35 cellular contexts compared by ENCODE assay signal in the genomic region with DNA sequence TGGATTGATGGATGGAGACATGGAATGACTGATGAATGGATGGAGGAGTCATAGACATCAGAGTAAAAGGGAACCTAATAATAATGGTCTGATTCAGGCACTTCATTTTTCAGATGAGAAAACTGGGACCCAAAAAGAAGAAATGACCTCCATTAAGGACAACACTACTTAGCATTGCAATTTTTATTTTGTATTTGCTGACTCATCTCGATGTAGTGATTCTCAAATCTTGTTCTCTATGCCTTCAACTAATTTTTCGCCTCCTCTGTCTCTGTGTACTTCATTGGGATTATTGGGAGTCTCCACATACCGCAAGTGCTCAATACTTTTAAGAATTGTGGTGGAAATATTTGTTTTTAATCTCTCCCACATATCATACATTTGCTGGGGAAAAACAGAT.
"Had no signal": no experiment of that assay in that cellular context is flagged by ENCODE, and none has a peak within 500 bp of the region (broad histone marks: within the 10 kb centered on the region; RNA-seq: fewer than 3 reads in every experiment).

No MANE protein-coding gene starts in this region.

- H3K27me3 Mint-ChIP-seq: activated B cell treated with CpG ODN at 0.5 μM for 24 hours; activated CD4-positive, alpha-beta memory T cell treated with anti-CD3 and anti-CD28 coated beads for 36 hours; activated CD4-positive, alpha-beta T cell treated with anti-CD3 and anti-CD28 coated beads, Interleukin-2, amount 10 ng/mL, durations not matched to agents 7 days and 5 days; activated CD8-positive, alpha-beta T cell treated with anti-CD3 and anti-CD28 coated beads for 36 hours; activated naive CD8-positive, alpha-beta T cell treated with anti-CD3 and anti-CD28 coated beads for 36 hours; activated T-helper 17 cell treated with anti-CD3 and anti-CD28 coated beads, Interleukin-2, amount 50 U/mL, for 72 hours had no signal

- H3K9me3 ChIP-seq: adrenal gland, body of pancreas, breast epithelium had no signal

- DNase-seq: activated B cell treated with CpG ODN at 0.5 μM for 24 hours; activated CD4-positive, alpha-beta memory T cell treated with anti-CD3 and anti-CD28 coated beads for 36 hours; activated CD4-positive, alpha-beta T cell treated with anti-CD3 and anti-CD28 coated beads for 4 hours; activated CD4-positive, alpha-beta T cell treated with anti-CD3 and anti-CD28 coated beads, Interleukin-2, amount 10 ng/mL, durations not matched to agents 7 days and 5 days; activated CD4-positive, CD25-positive, alpha-beta regulatory T cell treated with anti-CD3 and anti-CD28 coated beads, Interleukin-2, amount 50 U/mL, for 72 hours; activated CD8-positive, alpha-beta memory T cell treated with anti-CD3 and anti-CD28 coated beads, Interleukin-2, amount 50 U/mL, for 4 hours; activated CD8-positive, alpha-beta T cell treated with anti-CD3 and anti-CD28 coated beads for 36 hours; activated effector memory CD4-positive, alpha-beta T cell treated with anti-CD3 and anti-CD28 coated beads, Interleukin-2, amount 50 U/mL, for 16 hours; activated gamma-delta T cell treated with Interleukin-2 at 50 U/mL for 16 hours; activated naive CD4-positive, alpha-beta T cell; activated naive CD4-positive, alpha-beta T cell treated with anti-CD3 and anti-CD28 coated beads for 36 hours; activated naive CD4-positive, alpha-beta T cell treated with anti-CD3 and anti-CD28 coated beads, Interleukin-2, amount 50 U/mL, for 16 hours; activated naive CD8-positive, alpha-beta T cell treated with anti-CD3 and anti-CD28 coated beads for 36 hours; activated T-cell treated with anti-CD3 and anti-CD28 coated beads for 4 hours; activated T-cell treated with anti-CD3 and anti-CD28 coated beads, Interleukin-2, amount 50 U/mL, for 1 hour; activated T-cell treated with anti-CD3 and anti-CD28 coated beads, Interleukin-2, amount 50 U/mL, for 4 hours; activated T-cell treated with anti-CD3 and anti-CD28 coated beads, Interleukin-2, amount 50 U/mL, for 72 hours; adrenal gland; amniotic stem cell; aorta; body of pancreas; brain microvascular endothelial cell; central memory CD4-positive, alpha-beta T cell; T-helper 2 cell; T-helper 9 cell had no signal

- H3K27ac Mint-ChIP-seq: activated B cell treated with CpG ODN at 0.5 μM for 24 hours; activated CD4-positive, alpha-beta memory T cell treated with anti-CD3 and anti-CD28 coated beads for 36 hours; activated CD4-positive, alpha-beta T cell treated with anti-CD3 and anti-CD28 coated beads, Interleukin-2, amount 10 ng/mL, durations not matched to agents 7 days and 5 days; activated CD8-positive, alpha-beta T cell treated with anti-CD3 and anti-CD28 coated beads for 36 hours; activated naive CD4-positive, alpha-beta T cell treated with anti-CD3 and anti-CD28 coated beads for 36 hours; activated naive CD4-positive, alpha-beta T cell treated with anti-CD3 and anti-CD28 coated beads, Interleukin-2, amount 50 U/mL, for 72 hours; activated naive CD8-positive, alpha-beta T cell treated with anti-CD3 and anti-CD28 coated beads for 36 hours; activated T-cell treated with anti-CD3 and anti-CD28 coated beads, Interleukin-2, amount 50 U/mL, for 72 hours; activated T-helper 1 cell treated with anti-CD3 and anti-CD28 coated beads, Interleukin-12 subunit alpha, Interleukin-12 subunit beta, Interleukin-2, Interleukin-4 antibody, amounts not matched to agents 30 ng/mL and 10 ng/mL and 1 ng/mL, durations not matched to agents 14 hours and 24 hours and 36 hours; activated T-helper 17 cell treated with anti-CD3 and anti-CD28 coated beads, Interleukin-2, amount 50 U/mL, for 72 hours; T-helper 1 cell treated with Interleukin-12 subunit alpha and Interleukin-12 subunit beta and Interleukin-4 antibody, amounts not matched to agents 30 μg/mL and 1 μg/mL, for 36 hours; T-helper 2 cell treated with Interferon-gamma antibody and Interleukin-4, amounts not matched to agents 5 μg/mL and 100 μg/mL, for 36 hours had no signal

- H3K4me1 ChIP-seq: adrenal gland, body of pancreas, breast epithelium had no signal

- H3K4me3 Mint-ChIP-seq: activated B cell treated with CpG ODN at 0.5 μM for 24 hours; activated CD4-positive, alpha-beta memory T cell treated with anti-CD3 and anti-CD28 coated beads for 36 hours; activated CD4-positive, alpha-beta T cell treated with anti-CD3 and anti-CD28 coated beads, Interleukin-2, amount 10 ng/mL, durations not matched to agents 7 days and 5 days; activated CD8-positive, alpha-beta T cell treated with anti-CD3 and anti-CD28 coated beads for 36 hours; activated naive CD4-positive, alpha-beta T cell treated with anti-CD3 and anti-CD28 coated beads for 36 hours; activated naive CD8-positive, alpha-beta T cell treated with anti-CD3 and anti-CD28 coated beads for 36 hours; activated T-cell treated with anti-CD3 and anti-CD28 coated beads, Interleukin-2, amount 50 U/mL, for 4 hours; activated T-cell treated with anti-CD3 and anti-CD28 coated beads, Interleukin-2, amount 50 U/mL, for 72 hours; activated T-helper 1 cell treated with anti-CD3 and anti-CD28 coated beads, Interleukin-12 subunit alpha, Interleukin-12 subunit beta, Interleukin-2, Interleukin-4 antibody, amounts not matched to agents 30 ng/mL and 10 ng/mL and 1 ng/mL, durations not matched to agents 14 hours and 24 hours and 36 hours; activated T-helper 17 cell treated with anti-CD3 and anti-CD28 coated beads, Interleukin-2, amount 50 U/mL, for 72 hours; T-helper 1 cell treated with Interleukin-12 subunit alpha and Interleukin-12 subunit beta and Interleukin-4 antibody, amounts not matched to agents 30 μg/mL and 1 μg/mL, for 36 hours; T-helper 2 cell treated with Interferon-gamma antibody and Interleukin-4, amounts not matched to agents 5 μg/mL and 100 μg/mL, for 36 hours had no signal

- H3K4me3 ChIP-seq: adrenal gland, body of pancreas, breast epithelium had no signal

- H3K27ac ChIP-seq: adrenal gland, body of pancreas, brain microvascular endothelial cell, breast epithelium, VCaP had no signal

- H3K36me3 ChIP-seq: adrenal gland, brain microvascular endothelial cell, breast epithelium had no signal

- ATAC-seq: activated CD8-positive, alpha-beta T cell treated with anti-CD3 and anti-CD28 coated beads for 36 hours; activated naive CD4-positive, alpha-beta T cell treated with anti-CD3 and anti-CD28 coated beads, Interleukin-2, amount 50 U/mL, for 72 hours; activated T-cell treated with anti-CD3 and anti-CD28 coated beads, Interleukin-2, amount 50 U/mL, for 4 hours; activated T-cell treated with anti-CD3 and anti-CD28 coated beads, Interleukin-2, amount 50 U/mL, for 72 hours; activated T-helper 17 cell treated with anti-CD3 and anti-CD28 coated beads, Interleukin-2, amount 50 U/mL, for 72 hours; body of pancreas had no signal

- H3K27me3 ChIP-seq: adrenal gland, body of pancreas, brain microvascular endothelial cell, breast epithelium had no signal

- H3K9me3 Mint-ChIP-seq: activated CD4-positive, alpha-beta T cell treated with anti-CD3 and anti-CD28 coated beads, Interleukin-2, amount 10 ng/mL, durations not matched to agents 7 days and 5 days; activated naive CD4-positive, alpha-beta T cell treated with anti-CD3 and anti-CD28 coated beads for 36 hours; activated naive CD8-positive, alpha-beta T cell treated with anti-CD3 and anti-CD28 coated beads for 36 hours; activated T-helper 1 cell treated with anti-CD3 and anti-CD28 coated beads, Interleukin-12 subunit alpha, Interleukin-12 subunit beta, Interleukin-2, Interleukin-4 antibody, amounts not matched to agents 30 ng/mL and 10 ng/mL and 1 ng/mL, durations not matched to agents 14 hours and 24 hours and 36 hours; T-helper 2 cell treated with Interferon-gamma antibody and Interleukin-4, amounts not matched to agents 5 μg/mL and 100 μg/mL, for 36 hours had no signal

- FAIRE-seq: astrocyte, colon, TTC549 had no signal

- H3K36me3 Mint-ChIP-seq: activated CD4-positive, alpha-beta memory T cell treated with anti-CD3 and anti-CD28 coated beads for 36 hours; activated naive CD4-positive, alpha-beta T cell treated with anti-CD3 and anti-CD28 coated beads, Interleukin-2, amount 50 U/mL, for 72 hours; activated naive CD8-positive, alpha-beta T cell treated with anti-CD3 and anti-CD28 coated beads for 36 hours had no signal

- H3K4me1 Mint-ChIP-seq: activated B cell treated with CpG ODN at 0.5 μM for 24 hours; activated CD4-positive, alpha-beta T cell treated with anti-CD3 and anti-CD28 coated beads, Interleukin-2, amount 10 ng/mL, durations not matched to agents 7 days and 5 days; activated naive CD8-positive, alpha-beta T cell treated with anti-CD3 and anti-CD28 coated beads for 36 hours; activated T-helper 17 cell treated with anti-CD3 and anti-CD28 coated beads, Interleukin-2, amount 50 U/mL, for 72 hours had no signal
